Comparison of ENCODE assay signal across 1 cellular context in the genomic region with DNA sequence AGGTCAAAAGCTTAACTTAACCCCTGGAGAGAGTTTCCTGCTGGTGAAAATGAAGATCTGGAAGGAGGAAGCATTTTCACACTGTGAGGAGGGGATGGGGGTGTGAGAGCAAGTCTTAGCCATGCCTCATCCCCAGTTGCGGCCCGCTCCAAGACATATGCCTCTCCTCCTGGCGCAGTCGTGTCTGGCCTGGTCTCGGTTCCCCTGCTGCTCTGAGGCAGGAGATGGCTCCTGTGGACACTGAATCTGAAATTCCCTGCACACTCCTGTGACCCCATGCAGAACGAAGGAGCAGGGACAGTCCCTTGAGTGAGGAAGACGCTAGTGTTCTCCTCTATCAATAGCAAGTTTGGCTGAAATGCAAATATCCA.
TF ChIP-seq lines count a peak whose summit lies in the region.

No MANE protein-coding gene starts in this region.

TF ChIP-seq in K562, 482 proteins besides CTCF, POLR2A, EP300 and RAD21:
- no peak for TF ChIP-seq ZNF444 (CRISPR knock-in tag; IDR thresholded peaks at IDR 0.05)
- no peak for TF ChIP-seq ZNF24 (IDR thresholded peaks at IDR 0.05)
- no peak for TF ChIP-seq ILF3 (IDR thresholded peaks at IDR 0.05; ENCODE audit: borderline replicate concordance)
- TF ChIP-seq FOS (IDR thresholded peaks at IDR 0.05; ENCODE audit: extremely low read depth, insufficient read length): no peak
- TF ChIP-seq NFIC (IDR thresholded peaks at IDR 0.05): no peak
- TF ChIP-seq DNMT1 (IDR thresholded peaks at IDR 0.05): no peak
- TF ChIP-seq PHF20 (IDR thresholded peaks at IDR 0.05; ENCODE audit: partially characterized antibody): no peak
- no peak for TF ChIP-seq ZNF146 (CRISPR knock-in tag; IDR thresholded peaks at IDR 0.05; ENCODE audit: unreplicated experiment)
- TF ChIP-seq NR3C1 (CRISPR knock-in tag; IDR thresholded peaks at IDR 0.05): no peak
- TF ChIP-seq ZNF165 (CRISPR knock-in tag; IDR thresholded peaks at IDR 0.05; ENCODE audit: borderline replicate concordance): no peak
- TF ChIP-seq ZMIZ1 (IDR thresholded peaks at IDR 0.05; ENCODE audit: low read depth in 2 of 2, low read length in 2 of 2): no peak
- TF ChIP-seq, protein P1, sequence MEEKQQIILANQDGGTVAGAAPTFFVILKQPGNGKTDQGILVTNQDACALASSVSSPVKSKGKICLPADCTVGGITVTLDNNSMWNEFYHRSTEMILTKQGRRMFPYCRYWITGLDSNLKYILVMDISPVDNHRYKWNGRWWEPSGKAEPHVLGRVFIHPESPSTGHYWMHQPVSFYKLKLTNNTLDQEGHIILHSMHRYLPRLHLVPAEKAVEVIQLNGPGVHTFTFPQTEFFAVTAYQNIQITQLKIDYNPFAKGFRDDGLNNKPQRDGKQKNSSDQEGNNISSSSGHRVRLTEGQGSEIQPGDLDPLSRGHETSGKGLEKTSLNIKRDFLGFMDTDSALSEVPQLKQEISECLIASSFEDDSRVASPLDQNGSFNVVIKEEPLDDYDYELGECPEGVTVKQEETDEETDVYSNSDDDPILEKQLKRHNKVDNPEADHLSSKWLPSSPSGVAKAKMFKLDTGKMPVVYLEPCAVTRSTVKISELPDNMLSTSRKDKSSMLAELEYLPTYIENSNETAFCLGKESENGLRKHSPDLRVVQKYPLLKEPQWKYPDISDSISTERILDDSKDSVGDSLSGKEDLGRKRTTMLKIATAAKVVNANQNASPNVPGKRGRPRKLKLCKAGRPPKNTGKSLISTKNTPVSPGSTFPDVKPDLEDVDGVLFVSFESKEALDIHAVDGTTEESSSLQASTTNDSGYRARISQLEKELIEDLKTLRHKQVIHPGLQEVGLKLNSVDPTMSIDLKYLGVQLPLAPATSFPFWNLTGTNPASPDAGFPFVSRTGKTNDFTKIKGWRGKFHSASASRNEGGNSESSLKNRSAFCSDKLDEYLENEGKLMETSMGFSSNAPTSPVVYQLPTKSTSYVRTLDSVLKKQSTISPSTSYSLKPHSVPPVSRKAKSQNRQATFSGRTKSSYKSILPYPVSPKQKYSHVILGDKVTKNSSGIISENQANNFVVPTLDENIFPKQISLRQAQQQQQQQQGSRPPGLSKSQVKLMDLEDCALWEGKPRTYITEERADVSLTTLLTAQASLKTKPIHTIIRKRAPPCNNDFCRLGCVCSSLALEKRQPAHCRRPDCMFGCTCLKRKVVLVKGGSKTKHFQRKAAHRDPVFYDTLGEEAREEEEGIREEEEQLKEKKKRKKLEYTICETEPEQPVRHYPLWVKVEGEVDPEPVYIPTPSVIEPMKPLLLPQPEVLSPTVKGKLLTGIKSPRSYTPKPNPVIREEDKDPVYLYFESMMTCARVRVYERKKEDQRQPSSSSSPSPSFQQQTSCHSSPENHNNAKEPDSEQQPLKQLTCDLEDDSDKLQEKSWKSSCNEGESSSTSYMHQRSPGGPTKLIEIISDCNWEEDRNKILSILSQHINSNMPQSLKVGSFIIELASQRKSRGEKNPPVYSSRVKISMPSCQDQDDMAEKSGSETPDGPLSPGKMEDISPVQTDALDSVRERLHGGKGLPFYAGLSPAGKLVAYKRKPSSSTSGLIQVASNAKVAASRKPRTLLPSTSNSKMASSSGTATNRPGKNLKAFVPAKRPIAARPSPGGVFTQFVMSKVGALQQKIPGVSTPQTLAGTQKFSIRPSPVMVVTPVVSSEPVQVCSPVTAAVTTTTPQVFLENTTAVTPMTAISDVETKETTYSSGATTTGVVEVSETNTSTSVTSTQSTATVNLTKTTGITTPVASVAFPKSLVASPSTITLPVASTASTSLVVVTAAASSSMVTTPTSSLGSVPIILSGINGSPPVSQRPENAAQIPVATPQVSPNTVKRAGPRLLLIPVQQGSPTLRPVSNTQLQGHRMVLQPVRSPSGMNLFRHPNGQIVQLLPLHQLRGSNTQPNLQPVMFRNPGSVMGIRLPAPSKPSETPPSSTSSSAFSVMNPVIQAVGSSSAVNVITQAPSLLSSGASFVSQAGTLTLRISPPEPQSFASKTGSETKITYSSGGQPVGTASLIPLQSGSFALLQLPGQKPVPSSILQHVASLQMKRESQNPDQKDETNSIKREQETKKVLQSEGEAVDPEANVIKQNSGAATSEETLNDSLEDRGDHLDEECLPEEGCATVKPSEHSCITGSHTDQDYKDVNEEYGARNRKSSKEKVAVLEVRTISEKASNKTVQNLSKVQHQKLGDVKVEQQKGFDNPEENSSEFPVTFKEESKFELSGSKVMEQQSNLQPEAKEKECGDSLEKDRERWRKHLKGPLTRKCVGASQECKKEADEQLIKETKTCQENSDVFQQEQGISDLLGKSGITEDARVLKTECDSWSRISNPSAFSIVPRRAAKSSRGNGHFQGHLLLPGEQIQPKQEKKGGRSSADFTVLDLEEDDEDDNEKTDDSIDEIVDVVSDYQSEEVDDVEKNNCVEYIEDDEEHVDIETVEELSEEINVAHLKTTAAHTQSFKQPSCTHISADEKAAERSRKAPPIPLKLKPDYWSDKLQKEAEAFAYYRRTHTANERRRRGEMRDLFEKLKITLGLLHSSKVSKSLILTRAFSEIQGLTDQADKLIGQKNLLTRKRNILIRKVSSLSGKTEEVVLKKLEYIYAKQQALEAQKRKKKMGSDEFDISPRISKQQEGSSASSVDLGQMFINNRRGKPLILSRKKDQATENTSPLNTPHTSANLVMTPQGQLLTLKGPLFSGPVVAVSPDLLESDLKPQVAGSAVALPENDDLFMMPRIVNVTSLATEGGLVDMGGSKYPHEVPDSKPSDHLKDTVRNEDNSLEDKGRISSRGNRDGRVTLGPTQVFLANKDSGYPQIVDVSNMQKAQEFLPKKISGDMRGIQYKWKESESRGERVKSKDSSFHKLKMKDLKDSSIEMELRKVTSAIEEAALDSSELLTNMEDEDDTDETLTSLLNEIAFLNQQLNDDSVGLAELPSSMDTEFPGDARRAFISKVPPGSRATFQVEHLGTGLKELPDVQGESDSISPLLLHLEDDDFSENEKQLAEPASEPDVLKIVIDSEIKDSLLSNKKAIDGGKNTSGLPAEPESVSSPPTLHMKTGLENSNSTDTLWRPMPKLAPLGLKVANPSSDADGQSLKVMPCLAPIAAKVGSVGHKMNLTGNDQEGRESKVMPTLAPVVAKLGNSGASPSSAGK (IDR thresholded peaks at IDR 0.05): no peak
- TF ChIP-seq NBN (IDR thresholded peaks at IDR 0.05; ENCODE audit: low read depth): no peak
- no peak for TF ChIP-seq ZNF133 (CRISPR knock-in tag; IDR thresholded peaks at IDR 0.05)
- no peak for TF ChIP-seq FIP1L1 (IDR thresholded peaks at IDR 0.05; ENCODE audit: low read depth, low read length, poor library complexity, severe bottlenecking)
- no peak for TF ChIP-seq MTA1 (IDR thresholded peaks at IDR 0.05; ENCODE audit: borderline replicate concordance)
- no peak for TF ChIP-seq SIX5 (IDR thresholded peaks at IDR 0.05; ENCODE audit: borderline replicate concordance in 1 of 2, insufficient read depth in 1 of 2, low read depth in 1 of 2, low read length in 2 of 2)
